In genomic region chr15:100687532-100688215, GRCh38 we compare ENCODE assay signal across 12 cellular contexts.
DNase-seq lines count a peak whose midpoint lies in the region; ATAC-seq and TF ChIP-seq lines count a peak whose summit lies in the region.
"Had no signal": no experiment of that assay in that cellular context is flagged by ENCODE, and none has a peak within 500 bp of the region (broad histone marks: within the 10 kb centered on the region; RNA-seq: fewer than 3 reads in every experiment).

No MANE protein-coding gene starts in this region.

- H3K27ac ChIP-seq in brain microvascular endothelial cell (peak overlapping the region; percentile 93), right atrium auricular region (peak overlapping the region; percentile 53 to 71)
- H3K27ac ChIP-seq: cardiac muscle cell had no signal

- peak; percentile 87 for DNase-seq in HS-5 (ENCODE audit: low read depth)
- DNase-seq in brain microvascular endothelial cell, result peak; percentile 70
- DNase-seq in right atrium auricular region (ENCODE audit: low spot score), result peak; percentile 74
- DNase-seq in stromal cell of bone marrow (ENCODE audit: low read depth), result peak; percentile 91
- no peak for DNase-seq in GM10248 (ENCODE audit: extremely low spot score)
- DNase-seq in activated CD4-positive, alpha-beta T cell treated with anti-CD3 and anti-CD28 coated beads, Interleukin-2, amount 10 ng/mL, durations not matched to agents 7 days and 5 days, result no peak
- DNase-seq: DMS79 treated with DMSO at 0.1 percent for 48 hours, hypothalamus, NCI-H2107 had no signal

- H3K4me3 ChIP-seq in brain microvascular endothelial cell (ENCODE audit: low read depth, low read length), result peak overlapping the region; percentile 15
- H3K4me3 ChIP-seq in right atrium auricular region, result no peak overlapping the region
- H3K4me3 ChIP-seq: cardiac muscle cell had no signal

- CTCF ChIA-PET in GM10248 (lab: Yijun Ruan, JAX), result no interaction called here
- CTCF ChIA-PET in activated CD4-positive, alpha-beta T cell treated with anti-CD3 and anti-CD28 coated beads, Interleukin-2, amount 10 ng/mL, durations not matched to agents 7 days and 5 days (lab: Charles Lee), result no interaction called here

- POLR2A ChIA-PET in GM10248 (lab: Yijun Ruan, JAX), result no interaction called here
- POLR2A ChIA-PET in activated CD4-positive, alpha-beta T cell treated with anti-CD3 and anti-CD28 coated beads, Interleukin-2, amount 10 ng/mL, durations not matched to agents 7 days and 5 days (lab: Charles Lee), result no interaction called here

- H3K36me3 ChIP-seq in brain microvascular endothelial cell (replicated peaks) (no peaks in the 10 kb centered on the region), right atrium auricular region (no peaks in the 10 kb centered on the region)
- H3K36me3 ChIP-seq: cardiac muscle cell had no signal

- ATAC-seq in GM19023 (IDR thresholded peaks at IDR 0.05; ENCODE audit: unreplicated experiment), result no peak
- no peak for ATAC-seq in HG02981 (IDR thresholded peaks at IDR 0.05; ENCODE audit: unreplicated experiment)

- no peaks in the 10 kb centered on the region for H3K4me1 Mint-ChIP-seq in activated CD4-positive, alpha-beta T cell treated with anti-CD3 and anti-CD28 coated beads, Interleukin-2, amount 10 ng/mL, durations not matched to agents 7 days and 5 days

- H3K36me3 Mint-ChIP-seq in activated CD4-positive, alpha-beta T cell treated with anti-CD3 and anti-CD28 coated beads, Interleukin-2, amount 10 ng/mL, durations not matched to agents 7 days and 5 days (ENCODE audit: low read depth), result no peaks in the 10 kb centered on the region

- no peak for TF ChIP-seq CTCF in brain microvascular endothelial cell (IDR thresholded peaks at IDR 0.05; ENCODE audit: low read depth, low read length, missing control alignments)
- no peak for TF ChIP-seq CTCF in right atrium auricular region (IDR thresholded peaks at IDR 0.05)
- no peak for TF ChIP-seq CTCF in GM10248 (IDR thresholded peaks at IDR 0.05; ENCODE audit: control extremely low read depth, extremely low read depth, low read depth, missing control alignments)

- H3K4me1 ChIP-seq in right atrium auricular region, result peaks cover 0 to 22% of the 10 kb centered on the region in 2 donors

- H3K4me3 Mint-ChIP-seq in activated CD4-positive, alpha-beta T cell treated with anti-CD3 and anti-CD28 coated beads, Interleukin-2, amount 10 ng/mL, durations not matched to agents 7 days and 5 days, result no peak overlapping the region

- H3K9me3 Mint-ChIP-seq in activated CD4-positive, alpha-beta T cell treated with anti-CD3 and anti-CD28 coated beads, Interleukin-2, amount 10 ng/mL, durations not matched to agents 7 days and 5 days, result no peaks in the 10 kb centered on the region

- H3K27ac Mint-ChIP-seq in activated CD4-positive, alpha-beta T cell treated with anti-CD3 and anti-CD28 coated beads, Interleukin-2, amount 10 ng/mL, durations not matched to agents 7 days and 5 days, result no peak overlapping the region

- no peaks in the 10 kb centered on the region for H3K27me3 ChIP-seq in brain microvascular endothelial cell (replicated peaks)
- no peaks in the 10 kb centered on the region for H3K27me3 ChIP-seq in right atrium auricular region
- H3K27me3 ChIP-seq: cardiac muscle cell had no signal

- in situ Hi-C loops in brain microvascular endothelial cell (cut with HindIII; ENCODE audit: low pct_ligation_motif_present, low sequenced_read_pairs), result no loop called here

- H3K27me3 Mint-ChIP-seq in activated CD4-positive, alpha-beta T cell treated with anti-CD3 and anti-CD28 coated beads, Interleukin-2, amount 10 ng/mL, durations not matched to agents 7 days and 5 days, result no peaks in the 10 kb centered on the region

- H3K9me3 ChIP-seq in right atrium auricular region, result no peaks in the 10 kb centered on the region

Comparison
In these comparisons a context has a peak if more than half of its experiments do, and no peak if none do; other contexts are left out.
1. DNase-seq: peak in HS-5 (single experiment), brain microvascular endothelial cell (single experiment), right atrium auricular region (single experiment) and stromal cell of bone marrow (single experiment); none in GM10248 (single experiment) and activated CD4-positive, alpha-beta T cell treated with anti-CD3 and anti-CD28 coated beads, Interleukin-2, amount 10 ng/mL, durations not matched to agents 7 days and 5 days (single experiment).